In genomic region chr19:48873476-48874308, GRCh38 we compare ENCODE assay signal across 6 cellular contexts. TPM values are rescaled to one million over a fixed set of nuclear protein-coding genes. Genes with fewer than 3 reads are reported as not detected.
A peak's percentile ranks its signal among the peaks of the same experiment; 100 is the strongest.
DNase-seq lines count a peak whose midpoint lies in the region; ATAC-seq and TF ChIP-seq lines count a peak whose summit lies in the region.

No MANE protein-coding gene starts in this region.

- no peaks in the 10 kb centered on the region for H3K36me3 ChIP-seq in colonic mucosa
- peaks cover 44% of the 10 kb centered on the region for H3K36me3 ChIP-seq in osteoblast (ENCODE audit: insufficient read depth, low read length)

- H3K79me2 ChIP-seq in osteoblast (ENCODE audit: insufficient read depth, low read length): peaks cover 43% of the 10 kb centered on the region

- H3K4me1 ChIP-seq in colonic mucosa (peaks cover 15% of the 10 kb centered on the region), osteoblast (ENCODE audit: insufficient read depth, low read length) (peaks cover 30% of the 10 kb centered on the region)

- H3K27me3 ChIP-seq in colonic mucosa (no peaks in the 10 kb centered on the region), osteoblast (ENCODE audit: insufficient read depth, low read length) (no peaks in the 10 kb centered on the region)

- H3K4me2 ChIP-seq in osteoblast (ENCODE audit: insufficient read depth, low read length): peak overlapping the region; percentile 100

- H3K4me3 ChIP-seq in NB4 (ENCODE audit: low read depth, low read length): peak overlapping the region; percentile 94
- peak overlapping the region; percentile 63 for H3K4me3 ChIP-seq in colonic mucosa
- peak overlapping the region; percentile 90 for H3K4me3 ChIP-seq in osteoblast (ENCODE audit: insufficient read depth, low read length)

- H3K9me3 ChIP-seq in colonic mucosa (no peaks in the 10 kb centered on the region), osteoblast (ENCODE audit: low read depth, low read length) (no peaks in the 10 kb centered on the region)

- H4K20me1 ChIP-seq in osteoblast (ENCODE audit: insufficient read depth, low read length): peaks cover 51% of the 10 kb centered on the region

- H2AFZ ChIP-seq in osteoblast (ENCODE audit: low read length): no peak overlapping the region

- no peak for ATAC-seq in HG03045 (IDR thresholded peaks at IDR 0.05; ENCODE audit: unreplicated experiment)

- H3K27ac ChIP-seq in colonic mucosa (peak overlapping the region; percentile 97), osteoblast (ENCODE audit: low read depth, low read length) (peak overlapping the region; percentile 99)

- peak overlapping the region; percentile 95 to 100 for H3K9ac ChIP-seq in colonic mucosa (ENCODE audit: low read depth in 2 of 2, low read length in 2 of 2)

- TF ChIP-seq POLR2A in NB4 (IDR thresholded peaks at IDR 0.05; ENCODE audit: extremely low read depth, insufficient read length): no peak

- DNase-seq in NB4 (ENCODE audit: low read depth) (peak; percentile 55), colonic mucosa (no peak), osteoblast (ENCODE audit: insufficient read length, low spot score, missing footprints) (peak; percentile 76), DMS 273 treated with DMSO at 0.1 percent for 48 hours (lab: John Stamatoyannopoulos, UW) (no peak), ecto neural progenitor cell (ENCODE audit: low spot score) (no peak)

- intact Hi-C loops in colonic mucosa (cut with DNase I): loop anchor here (10.0 kb wide), 1 partner anchor 91 kb away; the partner anchor contains the start of gene FTL

- TF ChIP-seq CTCF in NB4 (IDR thresholded peaks at IDR 0.05; ENCODE audit: low read depth, low read length) (no peak), colonic mucosa (IDR thresholded peaks at IDR 0.05) (no peak), osteoblast (IDR thresholded peaks at IDR 0.05; ENCODE audit: extremely low read depth, low read depth, low read length) (no peak)

RNA-seq across cellular contexts. Expression of gene PPP1R15A, which starts 1.5 kb away (rescaled TPM):
- 10 to 100 TPM; 23.9 to 33.3 TPM for total RNA-seq in colonic mucosa
- 70.4 and 84.0 TPM in 2 replicates for total RNA-seq in osteoblast

RNA-seq across cellular contexts. Expression of gene PLEKHA4, which starts 5.3 kb away (rescaled TPM):
- total RNA-seq in colonic mucosa: 1 to 10 TPM; 5.6 to 6.6 TPM
- 21.4 and 28.6 TPM in 2 replicates for total RNA-seq in osteoblast

RNA-seq across cellular contexts. Expression of gene TULP2, which starts 24.9 kb away (rescaled TPM):
- not detected for total RNA-seq in colonic mucosa
- not detected in 2 replicates for total RNA-seq in osteoblast

RNA-seq across cellular contexts. Expression of gene NUCB1, which starts 26.4 kb away (rescaled TPM):
- total RNA-seq in colonic mucosa (100 to 1,000 TPM; 180 to 184 TPM), osteoblast (242 and 300 TPM in 2 replicates)

RNA-seq across cellular contexts. Expression of gene HSD17B14, which starts 37.4 kb away (rescaled TPM):
- total RNA-seq in colonic mucosa (1 to 10 TPM in 1 of 2 donors, under 1 TPM in 1; 0.79 to 2.8 TPM), osteoblast (1.8 and 2.1 TPM in 2 replicates)

Comparison
In these comparisons a context has a peak if more than half of its experiments do, and no peak if none do; other contexts are left out.
1. DNase-seq: peak in NB4 (single experiment) and osteoblast (single experiment); none in colonic mucosa (single experiment), DMS 273 treated with DMSO at 0.1 percent for 48 hours (single experiment) and ecto neural progenitor cell (single experiment).
2. Peak in every context shown above with its lines, with median percentiles within 50 percentile points of each other: H3K4me3 ChIP-seq.